Comparison of ENCODE assay signal across 8 cellular contexts in genomic region chr9:124216474-124217176, GRCh38. TPM values are rescaled to one million over a fixed set of nuclear protein-coding genes. Genes with fewer than 3 reads are reported as not detected.
A peak's percentile ranks its signal among the peaks of the same experiment; 100 is the strongest.
DNase-seq lines count a peak whose midpoint lies in the region; ATAC-seq, FAIRE-seq and TF ChIP-seq lines count a peak whose summit lies in the region.
"Had no signal": no experiment of that assay in that cellular context is flagged by ENCODE, and none has a peak within 500 bp of the region (broad histone marks: within the 10 kb centered on the region; RNA-seq: fewer than 3 reads in every experiment).

No MANE protein-coding gene starts in this region.

- no peaks in the 10 kb centered on the region for H4K20me1 ChIP-seq in K562 (replicated peaks; ENCODE audit: control insufficient read depth, insufficient read depth, low read length)

- in situ Hi-C loops in K562 (cut with MboI) = no loop called here

- CTCF ChIA-PET in K562 (lab: Yijun Ruan, JAX; ENCODE audit: low intra/inter-chr PET ratio) = no interaction called here

- BruUV-seq in K562 (replicated peaks; lab: Mats Ljungman, UMichigan) = no TSS peak

- H3K27me3 ChIP-seq in K562 (ENCODE audit: control insufficient read depth in 2 of 2, insufficient read depth in 2 of 2, low read length in 2 of 2) = peaks cover 0 to 27% of the 10 kb centered on the region in 2 experiments; a peak in 3 of 5 replicates
- H3K27me3 ChIP-seq: gastrocnemius medialis had no signal

- no peak for FAIRE-seq in K562 (lab: Jason Lieb, UNC)

- ATAC-seq in GM21529 (IDR thresholded peaks at IDR 0.05; ENCODE audit: unreplicated experiment) (peak; percentile 36), K562 (no peak)
- ATAC-seq: gastrocnemius medialis had no signal

- H3K4me3 ChIP-seq in K562 (no peak overlapping the region), skin epidermis (no peak overlapping the region)
- H3K4me3 ChIP-seq: gastrocnemius medialis had no signal

- no peaks in the 10 kb centered on the region; the same call in 1 of the 2 replicates for H3K9me3 ChIP-seq in K562 (replicated peaks; ENCODE audit: control insufficient read depth, insufficient read depth, low read depth, low read length)
- H3K9me3 ChIP-seq: gastrocnemius medialis had no signal

- peaks cover 0 to 15% of the 10 kb centered on the region in 2 experiments; a peak in 4 of 5 replicates for H3K4me1 ChIP-seq in K562 (replicated peaks in 1 of 2; ENCODE audit: control insufficient read depth in 2 of 2, insufficient read depth in 2 of 2, low read length in 2 of 2)

- TF ChIP-seq EP300 in K562 (IDR thresholded peaks at IDR 0.05; ENCODE audit: low read length) = no peak

- H3K79me2 ChIP-seq in K562 (ENCODE audit: control insufficient read depth, insufficient read depth, low read length) = no peaks in the 10 kb centered on the region

- DNase-seq in SKM-1 (lab: John Stamatoyannopoulos, UW; ENCODE audit: unreplicated experiment) (peak; percentile 91), K562 (ENCODE audit: extremely low read depth in 1 of 4, low spot score in 3 of 4) (no peak), HPDE6-E6E7 (ENCODE audit: extremely low spot score) (no peak), epidermal melanocyte (ENCODE audit: insufficient read length, low spot score) (no peak)
- no peak for DNase-seq in effector CD8-positive, alpha-beta T cell (lab: John Stamatoyannopoulos, UW)

- no peak for TF ChIP-seq RAD21 in K562 (CRISPR knock-in tag; conservative IDR thresholded peaks at IDR 0.05 in 1 of 2, IDR thresholded peaks at IDR 0.05 in 1 of 2)

- no peaks in the 10 kb centered on the region for H3K9me1 ChIP-seq in K562 (ENCODE audit: control insufficient read depth, insufficient read depth, low read length)

- TF ChIP-seq POLR2A in K562 (conservative IDR thresholded peaks at IDR 0.05) = no peak

- WGBS in K562 (ENCODE audit: insufficient coverage, low coverage, missing lambda C conversion rate) = 40% methylated on average over 8 of the region's 9 CpGs

- intact Hi-C loops in K562 (cut with micrococcal nuclease) = no loop called here

- POLR2A ChIA-PET in K562 (lab: Yijun Ruan, JAX) = interaction anchor here (0.9 kb wide), 1 partner anchor 265 kb away, joined by 4 read pairs; no protein-coding TSS in a partner anchor

- no peaks in the 10 kb centered on the region for H3K36me3 ChIP-seq in K562 (ENCODE audit: control insufficient read depth, insufficient read depth, low read length)
- H3K36me3 ChIP-seq: gastrocnemius medialis had no signal

- no peak overlapping the region; the same call in 1 of the 2 replicates for H2AFZ ChIP-seq in K562 (ENCODE audit: low read depth, low read length)

- no peak overlapping the region for H3K4me2 ChIP-seq in K562 (ENCODE audit: insufficient read depth, low read length)

- no peak for TF ChIP-seq CTCF in K562 (IDR thresholded peaks at IDR 0.05 in 2 of 3, conservative IDR thresholded peaks at IDR 0.05 in 1 of 3; ENCODE audit: insufficient read depth in 2 of 3, low read depth in 1 of 3, low read length in 3 of 3)

- H3K27ac ChIP-seq in K562 (ENCODE audit: extremely low read depth, low read depth, low read length) = no peak overlapping the region
- H3K27ac ChIP-seq in skin epidermis = peak overlapping the region in 17 of 21 experiments; percentile 18 to 88 (median 63)

- H3K9ac ChIP-seq in K562 (ENCODE audit: insufficient read depth in 1 of 2, low read depth in 2 of 2, low read length in 2 of 2) = no peak overlapping the region

TF ChIP-seq in K562, 482 proteins besides CTCF, POLR2A, EP300 and RAD21:
- TF ChIP-seq RBM25 (IDR thresholded peaks at IDR 0.05; ENCODE audit: low read depth, low read length, severe bottlenecking) = no peak
- TF ChIP-seq USF2 (CRISPR knock-in tag; IDR thresholded peaks at IDR 0.05) = no peak
- TF ChIP-seq GABPA (tag; conservative IDR thresholded peaks at IDR 0.05; ENCODE audit: low read depth) = 0 out of 2 replicates have a peak, but pooled peaks have one; percentile 13
- TF ChIP-seq NR1H2 (CRISPR knock-in tag; IDR thresholded peaks at IDR 0.05) = no peak
- no peak for TF ChIP-seq LCOR (CRISPR knock-in tag; IDR thresholded peaks at IDR 0.05)

RNA-seq across cellular contexts. Expression of gene NEK6, which starts 41.1 kb away (rescaled TPM):
- 11.0 and 26.4 TPM in 2 replicates for total RNA-seq in K562 (2011; cell fraction: chromatin; rRNA removed; ENCODE audit: low replicate concordance)
- total RNA-seq in K562 (2011; cell fraction: nucleolus; rRNA removed) = 6.4 and 7.7 TPM in 2 replicates
- total RNA-seq in K562 (2011; cell fraction: nucleoplasm; rRNA removed) = 8.4 and 9.9 TPM in 2 replicates
- total RNA-seq in K562 (2014; rRNA removed) (8.0 and 11.4 TPM in 2 replicates), K562 (2014; rRNA removed; fragmentation: Illumina TruSeq; extraction: Trizol) (6.1 and 6.9 TPM in 2 replicates), K562 (2015; rRNA removed; fragmentation: Illumina TruSeq; extraction: Trizol) (7.9 and 8.4 TPM in 2 replicates), K562 (2021) (19.0 and 19.7 TPM in 2 replicates)
- polyA plus RNA-seq in K562 (2011; rRNA removed) (12.1 and 27.8 TPM in 2 replicates), K562 (2014; fragmentation: Illumina TruSeq; extraction: Trizol) (12.5 and 12.9 TPM in 2 replicates), K562 (2014; fragmentation: Nextera tagmentation; extraction: Ambion mirVana) (1 to 10 TPM; 3.1 to 3.5 TPM), K562 (2014; rRNA removed) (9.5 and 13.1 TPM in 2 replicates)
- polyA plus RNA-seq in K562 (2011; cell fraction: cytosol; rRNA removed) = 20.4 and 25.6 TPM in 2 replicates
- polyA plus RNA-seq in K562 (2011; cell fraction: nucleus; rRNA removed) = 13.6 and 24.6 TPM in 2 replicates
- polyA plus RNA-seq in K562 (2012) = 8.5 and 12.5 TPM in 2 replicates
- 24.9 and 49.3 TPM in 2 replicates for polyA minus RNA-seq in K562 (2011; rRNA and poly(A)+ RNA removed)
- 10.0 and 18.9 TPM in 2 replicates for polyA minus RNA-seq in K562 (2011; cell fraction: cytosol; rRNA and poly(A)+ RNA removed)
- 4.8 and 27.3 TPM in 2 replicates for polyA minus RNA-seq in K562 (2011; cell fraction: nucleus; rRNA and poly(A)+ RNA removed)
